ENCODE assay signal across 26 cellular contexts in the genomic region with DNA sequence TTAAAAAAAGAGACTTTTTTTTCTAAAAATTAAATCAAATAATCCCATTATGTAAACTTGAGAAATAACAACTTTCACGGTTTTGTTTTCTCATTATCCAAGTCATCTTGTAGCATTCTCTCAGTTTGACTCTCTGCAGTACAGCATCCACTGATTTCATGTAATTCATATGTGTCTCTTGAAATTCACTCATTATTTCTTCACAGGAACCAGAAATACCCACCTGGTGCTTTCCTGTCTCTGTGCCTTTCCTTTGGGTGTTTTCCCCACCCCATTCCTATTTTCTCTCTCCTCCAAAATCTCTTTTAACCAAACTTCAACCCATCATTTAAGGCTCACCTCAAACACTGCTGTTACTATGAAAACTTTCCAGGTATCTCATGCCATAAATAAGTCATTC.
DNase-seq lines count a peak whose midpoint lies in the region; ATAC-seq, FAIRE-seq and TF ChIP-seq lines count a peak whose summit lies in the region.
"Had no signal": no experiment of that assay in that cellular context is flagged by ENCODE, and none has a peak within 500 bp of the region (broad histone marks: within the 10 kb centered on the region; RNA-seq: fewer than 3 reads in every experiment).

No MANE protein-coding gene starts in this region.

- no peaks in the 10 kb centered on the region for H3K36me3 Mint-ChIP-seq in activated naive CD4-positive, alpha-beta T cell treated with anti-CD3 and anti-CD28 coated beads, Interleukin-2, amount 50 U/mL, for 24 hours
- H3K36me3 Mint-ChIP-seq in activated T-helper 17 cell treated with anti-CD3 and anti-CD28 coated beads, Interleukin-2, amount 50 U/mL, for 72 hours (ENCODE audit: low read depth): no peaks in the 10 kb centered on the region
- no peaks in the 10 kb centered on the region for H3K36me3 Mint-ChIP-seq in stimulated activated memory B cell treated with anti-CD40 and anti-IgM and Interleukin-4, amounts not matched to agents 10 μg/mL and 1 μg/mL and 100 μg/mL, for 72 hours

- no peaks in the 10 kb centered on the region for H3K27me3 ChIP-seq in esophagus muscularis mucosa
- H3K27me3 ChIP-seq: BLaER1 treated with 17β-estradiol and CSF1 and Interleukin-3, amounts not matched to agents 10 nM and 100 nM had no signal

- no peak for TF ChIP-seq POLR2A in esophagus muscularis mucosa (IDR thresholded peaks at IDR 0.05; ENCODE audit: low read depth)

- H3K4me3 ChIP-seq in esophagus muscularis mucosa: no peak overlapping the region
- H3K4me3 ChIP-seq: BLaER1 treated with 17β-estradiol and CSF1 and Interleukin-3, amounts not matched to agents 10 nM and 100 nM; K562; SK-N-MC had no signal

- no peaks in the 10 kb centered on the region for H3K9me3 ChIP-seq in esophagus muscularis mucosa
- H3K9me3 ChIP-seq: BLaER1 treated with 17β-estradiol and CSF1 and Interleukin-3, amounts not matched to agents 10 nM and 100 nM had no signal

- no peak for TF ChIP-seq CTCF in esophagus muscularis mucosa (IDR thresholded peaks at IDR 0.05)

- peaks cover 9 to 22% (median 16%) of the 10 kb centered on the region in 4 donors for H3K4me1 ChIP-seq in esophagus muscularis mucosa

- no peak overlapping the region for H3K27ac ChIP-seq in esophagus muscularis mucosa (replicated peaks in 1 of 4)
- H3K27ac ChIP-seq: BLaER1 treated with 17β-estradiol and CSF1 and Interleukin-3, amounts not matched to agents 10 nM and 100 nM; HL-60; RWPE1; SK-N-MC had no signal

- 92% methylated on average over 1 of the region's 1 CpG for WGBS in esophagus muscularis mucosa

- no peaks in the 10 kb centered on the region for H3K27me3 Mint-ChIP-seq in activated naive CD4-positive, alpha-beta T cell treated with anti-CD3 and anti-CD28 coated beads, Interleukin-2, amount 50 U/mL, for 24 hours
- no peaks in the 10 kb centered on the region for H3K27me3 Mint-ChIP-seq in activated T-helper 17 cell treated with anti-CD3 and anti-CD28 coated beads, Interleukin-2, amount 50 U/mL, for 72 hours
- H3K27me3 Mint-ChIP-seq in stimulated activated memory B cell treated with anti-CD40 and anti-IgM and Interleukin-4, amounts not matched to agents 10 μg/mL and 1 μg/mL and 100 μg/mL, for 72 hours: no peaks in the 10 kb centered on the region

- TF ChIP-seq EP300 in esophagus muscularis mucosa (IDR thresholded peaks at IDR 0.05): no peak

- H3K27ac Mint-ChIP-seq in activated naive CD4-positive, alpha-beta T cell treated with anti-CD3 and anti-CD28 coated beads, Interleukin-2, amount 50 U/mL, for 24 hours: no peak overlapping the region
- H3K27ac Mint-ChIP-seq in activated T-helper 17 cell treated with anti-CD3 and anti-CD28 coated beads, Interleukin-2, amount 50 U/mL, for 72 hours: peak overlapping the region; percentile 69
- peak overlapping the region; percentile 23 for H3K27ac Mint-ChIP-seq in stimulated activated memory B cell treated with anti-CD40 and anti-IgM and Interleukin-4, amounts not matched to agents 10 μg/mL and 1 μg/mL and 100 μg/mL, for 72 hours
- H3K27ac Mint-ChIP-seq: H9, HFFc6 had no signal

- peak; percentile 44 for FAIRE-seq in GM19239 (lab: Jason Lieb, UNC)
- FAIRE-seq: D721Med, HepG2, K562 had no signal

- H3K4me3 Mint-ChIP-seq in activated naive CD4-positive, alpha-beta T cell treated with anti-CD3 and anti-CD28 coated beads, Interleukin-2, amount 50 U/mL, for 24 hours: peak overlapping the region; percentile 61
- peak overlapping the region; percentile 48 for H3K4me3 Mint-ChIP-seq in activated T-helper 17 cell treated with anti-CD3 and anti-CD28 coated beads, Interleukin-2, amount 50 U/mL, for 72 hours
- H3K4me3 Mint-ChIP-seq in stimulated activated memory B cell treated with anti-CD40 and anti-IgM and Interleukin-4, amounts not matched to agents 10 μg/mL and 1 μg/mL and 100 μg/mL, for 72 hours: no peak overlapping the region
- H3K4me3 Mint-ChIP-seq: H9, HFFc6 had no signal

- peaks cover 0 to 10% (median 3%) of the 10 kb centered on the region in 4 donors for H3K36me3 ChIP-seq in esophagus muscularis mucosa
- H3K36me3 ChIP-seq: BLaER1 treated with 17β-estradiol and CSF1 and Interleukin-3, amounts not matched to agents 10 nM and 100 nM had no signal

- intact Hi-C loops in esophagus muscularis mucosa (cut with DNase I): no loop called here

- DNase-seq in activated naive CD4-positive, alpha-beta T cell treated with Interleukin-2 at 50 U/mL for 16 hours: no peak
- DNase-seq in GM19239 (ENCODE audit: insufficient read length, low spot score): no peak
- no peak for DNase-seq in esophagus muscularis mucosa (ENCODE audit: extremely low spot score)
- DNase-seq: DMS53; GDM1; H9; HFFc6; NCI-H1105; NCI-H146; NCI-H2029 treated with DMSO at 0.1 percent for 48 hours; NCI-H226; NCI-H510A treated with DMSO at 0.1 percent for 48 hours; NCI-H748 treated with DMSO at 0.1 percent for 48 hours; NK-92 treated with Interleukin-12 subunit alpha and Interleukin-12 subunit beta, amount 100 ng/mL, for 24 hours; SHP77 treated with DMSO at 0.1 percent for 48 hours had no signal

- H3K4me1 Mint-ChIP-seq in activated naive CD4-positive, alpha-beta T cell treated with anti-CD3 and anti-CD28 coated beads, Interleukin-2, amount 50 U/mL, for 24 hours: peaks cover 61% of the 10 kb centered on the region
- H3K4me1 Mint-ChIP-seq in activated T-helper 17 cell treated with anti-CD3 and anti-CD28 coated beads, Interleukin-2, amount 50 U/mL, for 72 hours: peaks cover 53% of the 10 kb centered on the region
- peaks cover 45% of the 10 kb centered on the region for H3K4me1 Mint-ChIP-seq in stimulated activated memory B cell treated with anti-CD40 and anti-IgM and Interleukin-4, amounts not matched to agents 10 μg/mL and 1 μg/mL and 100 μg/mL, for 72 hours

- peak; percentile 34 for ATAC-seq in activated T-helper 17 cell treated with anti-CD3 and anti-CD28 coated beads, Interleukin-2, amount 50 U/mL, for 72 hours (replicated peaks)
- no peak for ATAC-seq in stimulated activated memory B cell treated with anti-CD40 and anti-IgM and Interleukin-4, amounts not matched to agents 10 μg/mL and 1 μg/mL and 100 μg/mL, for 72 hours
- no peak for ATAC-seq in HG03354 (IDR thresholded peaks at IDR 0.05; ENCODE audit: poor library complexity, severe bottlenecking, unreplicated experiment)
- ATAC-seq: HepG2, K562 had no signal

- H3K9me3 Mint-ChIP-seq in activated naive CD4-positive, alpha-beta T cell treated with anti-CD3 and anti-CD28 coated beads, Interleukin-2, amount 50 U/mL, for 24 hours: no peaks in the 10 kb centered on the region
- H3K9me3 Mint-ChIP-seq in activated T-helper 17 cell treated with anti-CD3 and anti-CD28 coated beads, Interleukin-2, amount 50 U/mL, for 72 hours: no peaks in the 10 kb centered on the region
- no peaks in the 10 kb centered on the region for H3K9me3 Mint-ChIP-seq in stimulated activated memory B cell treated with anti-CD40 and anti-IgM and Interleukin-4, amounts not matched to agents 10 μg/mL and 1 μg/mL and 100 μg/mL, for 72 hours
- H3K9me3 Mint-ChIP-seq: HFFc6 had no signal
